ENCODE assay signal across 8 cellular contexts in genomic region chr4:168604496-168605373, GRCh38.
DNase-seq lines count a peak whose midpoint lies in the region; ATAC-seq and TF ChIP-seq lines count a peak whose summit lies in the region.

No MANE protein-coding gene starts in this region.

- peaks cover 8% of the 10 kb centered on the region for H3K4me1 Mint-ChIP-seq in Calu3 (ENCODE audit: low read depth, unreplicated experiment)
- H3K4me1 Mint-ChIP-seq in effector memory CD8-positive, alpha-beta T cell (ENCODE audit: low read depth in 2 of 2), result no peaks in the 10 kb centered on the region

- no peak overlapping the region for H3K4me3 Mint-ChIP-seq in Calu3 (ENCODE audit: low read depth, unreplicated experiment)
- H3K4me3 Mint-ChIP-seq in effector memory CD8-positive, alpha-beta T cell, result no peak overlapping the region

- H3K27ac ChIP-seq in RWPE2 (ENCODE audit: poor library complexity, severe bottlenecking) (peak overlapping the region; percentile 94), tibial artery (peak overlapping the region in 1 of 2 donors; percentile 40)

- no peak for TF ChIP-seq CTCF in Calu3 (IDR thresholded peaks at IDR 0.05; ENCODE audit: unreplicated experiment)
- TF ChIP-seq CTCF in RWPE2 (IDR thresholded peaks at IDR 0.05; ENCODE audit: poor library complexity, severe bottlenecking), result no peak
- no peak for TF ChIP-seq CTCF in fibroblast of the aortic adventitia (IDR thresholded peaks at IDR 0.05; ENCODE audit: insufficient read depth, low read length)
- no peak for TF ChIP-seq CTCF in tibial artery (IDR thresholded peaks at IDR 0.05)

- DNase-seq in Calu3, result peak; percentile 23
- DNase-seq in RWPE2 (ENCODE audit: low spot score), result no peak
- peak; percentile 91 for DNase-seq in fibroblast of the aortic adventitia (ENCODE audit: low read depth)
- peak; percentile 8 for DNase-seq in occipital lobe (lab: John Stamatoyannopoulos, UW)
- DNase-seq in NCI-H2107 (lab: John Stamatoyannopoulos, UW), result no peak
- no peak for DNase-seq in DMS79 treated with DMSO at 0.1 percent for 48 hours (lab: John Stamatoyannopoulos, UW)
- DNase-seq in effector memory CD8-positive, alpha-beta T cell, result no peak
- DNase-seq in tibial artery, result no peak

- CTCF ChIA-PET in Calu3 (lab: Charles Lee), result interaction anchor here (1.1 to 1.2 kb wide), 2 partner anchors 14 to 28 kb away, joined by 3 to 4 read pairs; no protein-coding TSS in a partner anchor

- intact Hi-C loops in Calu3 (cut with micrococcal nuclease; ENCODE audit: unreplicated experiment), result no loop called here
- intact Hi-C loops in tibial artery (cut with DNase I; ENCODE audit: low total_unique reads), result no loop called here

- no peaks in the 10 kb centered on the region for H3K36me3 ChIP-seq in RWPE2 (ENCODE audit: low read depth)
- no peaks in the 10 kb centered on the region for H3K36me3 ChIP-seq in tibial artery

- no TSS peak for BruUV-seq in Calu3 (replicated peaks; lab: Mats Ljungman, UMichigan)

- H3K9me3 Mint-ChIP-seq in Calu3 (ENCODE audit: low read depth, unreplicated experiment), result no peaks in the 10 kb centered on the region
- H3K9me3 Mint-ChIP-seq in effector memory CD8-positive, alpha-beta T cell, result no peaks in the 10 kb centered on the region

- H3K9me3 ChIP-seq in RWPE2 (ENCODE audit: severe bottlenecking), result no peaks in the 10 kb centered on the region
- no peaks in the 10 kb centered on the region for H3K9me3 ChIP-seq in tibial artery

- no peak overlapping the region for H3K4me3 ChIP-seq in RWPE2 (ENCODE audit: severe bottlenecking)
- H3K4me3 ChIP-seq in fibroblast of the aortic adventitia (ENCODE audit: low read depth, low read length), result no peak overlapping the region
- H3K4me3 ChIP-seq in tibial artery, result no peak overlapping the region

- ATAC-seq in RWPE2 (ENCODE audit: low read depth), result peak; percentile 81
- ATAC-seq in effector memory CD8-positive, alpha-beta T cell (replicated peaks), result no peak

- H3K27me3 Mint-ChIP-seq in Calu3 (ENCODE audit: unreplicated experiment), result no peaks in the 10 kb centered on the region
- H3K27me3 Mint-ChIP-seq in effector memory CD8-positive, alpha-beta T cell, result peaks cover 13 to 21% of the 10 kb centered on the region in 2 donors

- H3K27me3 ChIP-seq in RWPE2 (ENCODE audit: insufficient read depth, poor library complexity, severe bottlenecking), result no peaks in the 10 kb centered on the region
- no peaks in the 10 kb centered on the region for H3K27me3 ChIP-seq in tibial artery

- H3K36me3 Mint-ChIP-seq in Calu3 (ENCODE audit: insufficient read depth, unreplicated experiment), result no peaks in the 10 kb centered on the region
- no peaks in the 10 kb centered on the region for H3K36me3 Mint-ChIP-seq in effector memory CD8-positive, alpha-beta T cell (ENCODE audit: insufficient read depth)

- peaks cover 56% of the 10 kb centered on the region for H3K4me1 ChIP-seq in RWPE2 (ENCODE audit: insufficient read depth, poor library complexity, severe bottlenecking)
- H3K4me1 ChIP-seq in tibial artery, result peaks cover 0 to 20% (median 7%) of the 10 kb centered on the region in 4 donors

- H3K27ac Mint-ChIP-seq in Calu3 (ENCODE audit: unreplicated experiment), result no peak overlapping the region
- no peak overlapping the region for H3K27ac Mint-ChIP-seq in effector memory CD8-positive, alpha-beta T cell

Comparison
In these comparisons a context has a peak if more than half of its experiments do, and no peak if none do; other contexts are left out.
1. DNase-seq: peak in Calu3 (single experiment), fibroblast of the aortic adventitia (single experiment) and occipital lobe (single experiment); none in RWPE2 (single experiment), NCI-H2107 (single experiment), DMS79 treated with DMSO at 0.1 percent for 48 hours (single experiment), effector memory CD8-positive, alpha-beta T cell (0 of 3) and tibial artery (0 of 2).